ENCODE assay signal across 21 cellular contexts in genomic region chr16:52171481-52171880, GRCh38.
"Had no signal": no experiment of that assay in that cellular context is flagged by ENCODE, and none has a peak within 500 bp of the region (broad histone marks: within the 10 kb centered on the region; RNA-seq: fewer than 3 reads in every experiment).

No MANE protein-coding gene starts in this region.

- H3K9ac ChIP-seq: KMS-11 had no signal

- H3K4me2 ChIP-seq: KMS-11 had no signal

- H3K27ac ChIP-seq: KMS-11, SJCRH30 had no signal

- FAIRE-seq: K562, RCC 7860 had no signal

- H3K36me3 ChIP-seq: SJCRH30 had no signal

- DNase-seq: MV-4-11, NCI-H1048, NCI-H1105, NCI-H1436 treated with DMSO at 0.1 percent for 48 hours, NCI-H187, NCI-H2029, NCI-H2081 treated with DMSO at 0.1 percent for 48 hours, NCI-H2171, NCI-H226, NCI-H446, NCI-H510A, NCI-H524 treated with DMSO at 0.1 percent for 48 hours, NCI-H69, NCI-H774, Right ventricle myocardium superior, RPMI8226, SJCRH30, T-helper 1 cell had no signal

- H3K9me3 ChIP-seq: SJCRH30 had no signal

- H3K4me3 ChIP-seq: K562, SJCRH30 had no signal

- H3K27me3 ChIP-seq: SJCRH30 had no signal

- H3K4me1 ChIP-seq: SJCRH30 had no signal
